In the genomic region with DNA sequence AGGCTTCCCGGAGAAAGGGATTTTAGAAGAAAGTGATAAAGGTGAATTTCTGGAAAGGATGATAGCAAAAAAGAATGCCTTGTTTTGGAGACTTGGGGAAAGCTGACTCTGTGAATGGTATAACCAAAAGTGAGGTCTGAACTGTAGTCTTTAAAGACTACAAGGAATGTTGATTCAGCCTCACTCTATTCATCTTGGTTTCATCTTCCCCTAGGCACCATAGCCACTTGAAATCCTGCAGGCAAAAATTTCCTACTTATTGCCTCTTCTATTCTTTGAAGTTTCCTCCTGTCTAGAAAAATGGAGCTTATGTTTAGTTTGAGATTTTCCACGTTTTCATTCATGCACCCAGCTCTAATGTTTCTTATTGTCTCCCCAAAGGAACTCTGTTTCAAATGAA, we compare ENCODE assay signal across 23 cellular contexts.
"Had no signal": no experiment of that assay in that cellular context is flagged by ENCODE, and none has a peak within 500 bp of the region (broad histone marks: within the 10 kb centered on the region; RNA-seq: fewer than 3 reads in every experiment).

No MANE protein-coding gene starts in this region.

- H2AFZ ChIP-seq: hepatocyte had no signal

- H3K27me3 ChIP-seq: esophagus squamous epithelium, gastrocnemius medialis, hepatocyte, left lung, right atrium auricular region, suprapubic skin, transverse colon, vagina had no signal

- DNase-seq: dermis blood vessel endothelial cell; effector memory CD4-positive, alpha-beta T cell; esophagus squamous epithelium; gastrocnemius medialis; head of caudate nucleus; left cardiac atrium; left lung; naive thymus-derived CD8-positive, alpha-beta T cell; stimulated activated CD4-positive, alpha-beta T cell treated with anti-CD3 and anti-CD28 coated beads, Interleukin-12 subunit alpha, Interleukin-12 subunit beta, amount 100 ng/mL, for 4 hours; stimulated activated CD4-positive, alpha-beta T cell treated with anti-CD3 and anti-CD28 coated beads, Interleukin-1b, Interleukin-23, amount 100 ng/mL, for 48 hours; stimulated activated CD4-positive, alpha-beta T cell treated with anti-CD3 and anti-CD28 coated beads, Interleukin-4, amount 100 ng/mL, for 1 hour; stimulated activated CD8-positive, alpha-beta memory T cell treated with anti-CD3 and anti-CD28 coated beads, Interleukin-4, amount 100 ng/mL, for 48 hours; stimulated activated naive CD4-positive, alpha-beta T cell; stimulated activated naive CD8-positive, alpha-beta T cell treated with anti-CD3 and anti-CD28 coated beads, Interleukin-15, amount 100 ng/mL, for 72 hours; transverse colon had no signal

- H3K79me2 ChIP-seq: hepatocyte had no signal

- H3K27ac Mint-ChIP-seq: naive thymus-derived CD8-positive, alpha-beta T cell; stimulated activated naive CD8-positive, alpha-beta T cell treated with anti-CD3 and anti-CD28 coated beads, Interleukin-15, amount 100 ng/mL, for 72 hours had no signal

- H3K4me1 Mint-ChIP-seq: naive thymus-derived CD8-positive, alpha-beta T cell; stimulated activated naive CD8-positive, alpha-beta T cell treated with anti-CD3 and anti-CD28 coated beads, Interleukin-15, amount 100 ng/mL, for 72 hours had no signal

- H3K9me3 ChIP-seq: esophagus squamous epithelium, prostate gland, suprapubic skin, vagina had no signal

- ATAC-seq: gastrocnemius medialis; left cardiac atrium; left lung; naive thymus-derived CD8-positive, alpha-beta T cell; sciatic nerve; stimulated activated naive CD8-positive, alpha-beta T cell treated with anti-CD3 and anti-CD28 coated beads, Interleukin-15, amount 100 ng/mL, for 72 hours had no signal

- H3K27ac ChIP-seq: coronary artery, esophagus squamous epithelium, gastrocnemius medialis, hepatocyte, left lung, prostate gland, right atrium auricular region, suprapubic skin, transverse colon, vagina had no signal

- H3K4me2 ChIP-seq: hepatocyte, smooth muscle cell had no signal

- H3K4me3 Mint-ChIP-seq: naive thymus-derived CD8-positive, alpha-beta T cell; stimulated activated naive CD8-positive, alpha-beta T cell treated with anti-CD3 and anti-CD28 coated beads, Interleukin-15, amount 100 ng/mL, for 72 hours had no signal

- H3K36me3 ChIP-seq: esophagus squamous epithelium, gastrocnemius medialis, left lung, prostate gland, suprapubic skin, transverse colon, vagina had no signal

- H3K27me3 Mint-ChIP-seq: stimulated activated naive CD8-positive, alpha-beta T cell treated with anti-CD3 and anti-CD28 coated beads, Interleukin-15, amount 100 ng/mL, for 72 hours had no signal

- H3K4me3 ChIP-seq: coronary artery, esophagus squamous epithelium, gastrocnemius medialis, hepatocyte, left lung, prostate gland, right atrium auricular region, smooth muscle cell, suprapubic skin, transverse colon, vagina had no signal

- H3K4me1 ChIP-seq: esophagus squamous epithelium, gastrocnemius medialis, left lung, prostate gland, right atrium auricular region, suprapubic skin, transverse colon, vagina had no signal
